In the genomic region with DNA sequence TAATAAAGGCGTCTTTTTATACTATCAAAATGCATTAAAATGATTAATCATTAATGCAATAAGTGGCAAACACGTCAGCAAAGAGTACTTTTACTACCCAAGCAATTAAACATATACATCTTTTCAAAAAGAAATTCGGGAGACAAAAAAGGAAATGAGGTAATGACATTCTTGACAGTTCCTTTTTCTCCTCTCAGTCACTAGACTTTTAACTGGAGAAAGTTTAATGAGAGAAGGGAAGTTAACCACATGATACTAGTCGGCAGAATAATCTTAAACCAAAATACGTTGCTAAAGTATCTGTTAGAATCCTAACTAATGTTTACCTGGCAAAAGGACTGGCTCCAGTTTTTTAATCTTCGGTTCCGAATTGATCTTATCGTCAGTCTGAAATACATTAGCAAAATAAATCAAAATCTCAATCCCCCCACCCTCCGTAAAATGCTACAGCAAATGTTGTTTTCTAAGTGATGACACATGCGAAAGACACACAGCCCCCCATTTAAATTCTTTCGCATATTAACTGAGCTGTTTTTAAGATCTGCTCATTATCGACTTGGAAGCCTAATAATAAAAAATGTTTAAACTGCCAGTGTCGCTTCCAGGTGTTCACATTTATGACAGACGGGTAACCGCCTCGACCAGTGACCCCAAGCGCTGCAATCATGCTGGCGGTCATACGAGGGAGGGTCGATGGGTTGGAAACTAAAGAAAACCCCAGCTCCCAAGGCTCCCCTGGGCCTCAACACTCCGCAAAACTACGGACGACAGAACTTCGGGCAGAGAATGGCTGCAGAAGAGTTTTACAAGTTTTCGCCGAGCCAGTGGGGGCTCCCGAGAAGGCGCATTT, we compare ENCODE assay signal across 8 cellular contexts. TPM values are rescaled to one million over a fixed set of nuclear protein-coding genes. Genes with fewer than 3 reads are reported as not detected.
DNase-seq lines count a peak whose midpoint lies in the region; ATAC-seq, FAIRE-seq and TF ChIP-seq lines count a peak whose summit lies in the region.

No MANE protein-coding gene starts in this region.

- intact Hi-C loops in activated B cell treated with CpG ODN at 0.5 μM for 24 hours (cut with micrococcal nuclease), result loop anchor here (1.0 to 5.0 kb wide), 11 partner anchors 14 to 338 kb away; partner anchors contain the start of gene FAN1

- no peak for FAIRE-seq in frontal cortex (lab: Jason Lieb, UNC)
- FAIRE-seq in HTR-8/SVneo (lab: Jason Lieb, UNC), result no peak

- H3K4me3 Mint-ChIP-seq in activated B cell treated with CpG ODN at 0.5 μM for 24 hours, result peak overlapping the region; percentile 94

- H3K36me3 Mint-ChIP-seq in activated B cell treated with CpG ODN at 0.5 μM for 24 hours (ENCODE audit: low read depth), result peaks cover 31% of the 10 kb centered on the region

- no peak for TF ChIP-seq CTCF in GM13976 (IDR thresholded peaks at IDR 0.05; ENCODE audit: borderline replicate concordance, control extremely low read depth, extremely low read depth, insufficient read depth, missing control alignments)
- TF ChIP-seq CTCF in activated B cell treated with CpG ODN at 0.5 μM for 24 hours (IDR thresholded peaks at IDR 0.05), result no peak

- H3K27ac Mint-ChIP-seq in activated B cell treated with CpG ODN at 0.5 μM for 24 hours, result peak overlapping the region; percentile 94

- POLR2A ChIA-PET in activated B cell treated with CpG ODN at 0.5 μM for 24 hours (lab: Charles Lee), result interaction anchor here (1.0 to 2.4 kb wide), 10 partner anchors 8 to 138 kb away, joined by 3 to 26 read pairs (median 6); no protein-coding TSS in a partner anchor

- CTCF ChIA-PET in activated B cell treated with CpG ODN at 0.5 μM for 24 hours (lab: Charles Lee), result interaction anchor here (1.0 to 2.6 kb wide), 2 partner anchors 8 to 138 kb away, joined by 3 to 12 read pairs; no protein-coding TSS in a partner anchor

- no peaks in the 10 kb centered on the region for H3K27me3 Mint-ChIP-seq in activated B cell treated with CpG ODN at 0.5 μM for 24 hours

- ATAC-seq in HG03520 (IDR thresholded peaks at IDR 0.05; ENCODE audit: unreplicated experiment), result peak; percentile 14
- ATAC-seq in activated B cell treated with CpG ODN at 0.5 μM for 24 hours (ENCODE audit: low read depth), result no peak

- no peaks in the 10 kb centered on the region for H3K9me3 Mint-ChIP-seq in activated B cell treated with CpG ODN at 0.5 μM for 24 hours

- peak; percentile 24 for DNase-seq in GM13976 (ENCODE audit: low spot score)
- no peak for DNase-seq in activated B cell treated with CpG ODN at 0.5 μM for 24 hours
- peak; percentile 19 to 29 for DNase-seq in frontal cortex (ENCODE audit: low spot score in 2 of 2)
- peak; percentile 74 for DNase-seq in pons (ENCODE audit: low spot score)
- DNase-seq in HTR-8/SVneo (ENCODE audit: insufficient read length, low spot score), result no peak
- DNase-seq in stimulated activated CD8-positive, alpha-beta memory T cell treated with anti-CD3 and anti-CD28 coated beads, Interleukin-4, amount 100 ng/mL, for 48 hours, result no peak
- DNase-seq in stimulated activated CD4-positive, alpha-beta T cell treated with anti-CD3 and anti-CD28 coated beads, Interleukin-4, amount 100 ng/mL, for 4 hours, result no peak

- H3K4me1 Mint-ChIP-seq in activated B cell treated with CpG ODN at 0.5 μM for 24 hours, result peaks cover 39% of the 10 kb centered on the region

- in situ Hi-C loops in GM13976 (cut with MboI; ENCODE audit: low sequenced_read_pairs, unreplicated experiment), result no loop called here

RNA-seq across cellular contexts. Expression of gene MTMR10, which starts 0.8 kb away (rescaled TPM):
- total RNA-seq in activated B cell treated with CpG ODN at 0.5 μM for 24 hours (39.3 and 42.5 TPM in 2 replicates), frontal cortex (6.1 TPM)

Comparison
In these comparisons a context has a peak if more than half of its experiments do, and no peak if none do; other contexts are left out.
1. DNase-seq: peak in GM13976 (single experiment), frontal cortex (2 of 2) and pons (single experiment); none in activated B cell treated with CpG ODN at 0.5 μM for 24 hours (single experiment), HTR-8/SVneo (single experiment), stimulated activated CD8-positive, alpha-beta memory T cell treated with anti-CD3 and anti-CD28 coated beads, Interleukin-4, amount 100 ng/mL, for 48 hours (single experiment) and stimulated activated CD4-positive, alpha-beta T cell treated with anti-CD3 and anti-CD28 coated beads, Interleukin-4, amount 100 ng/mL, for 4 hours (0 of 2).